In the genomic region with DNA sequence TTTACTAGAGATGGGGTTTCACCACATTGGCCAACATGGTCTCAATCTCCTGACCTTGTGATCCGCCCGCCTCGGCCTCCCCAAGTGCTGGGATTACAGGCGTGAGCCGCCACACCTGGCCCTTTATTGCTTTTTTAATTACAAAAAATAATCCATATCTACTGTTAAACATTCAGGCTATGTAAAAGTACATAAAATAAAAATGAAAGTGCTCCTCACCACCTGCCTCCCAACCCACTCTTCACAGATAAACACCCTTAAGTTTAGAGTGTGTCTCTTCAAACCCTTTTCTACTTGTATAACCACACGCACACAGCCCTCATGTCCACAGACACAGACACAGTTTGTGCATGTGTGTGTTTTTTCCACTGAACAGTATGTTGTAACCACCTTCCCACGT, we compare ENCODE assay signal across 11 cellular contexts. TPM values are rescaled to one million over a fixed set of nuclear protein-coding genes. Genes with fewer than 3 reads are reported as not detected.
"Had no signal": no experiment of that assay in that cellular context is flagged by ENCODE, and none has a peak within 500 bp of the region (broad histone marks: within the 10 kb centered on the region; RNA-seq: fewer than 3 reads in every experiment).

No MANE protein-coding gene starts in this region.

- H3K9me3 Mint-ChIP-seq: GM23338, H9, HFFc6 had no signal

- H3K4me1 Mint-ChIP-seq: GM23338, H9 had no signal

- H3K27ac Mint-ChIP-seq: GM23338, H9, HFFc6 had no signal

- H3K4me3 ChIP-seq: GM23248, GM23338, HAP-1 had no signal

- H3K4me1 ChIP-seq: HAP-1 had no signal

- H3K4me3 Mint-ChIP-seq: GM23338, H9, HFFc6 had no signal

- H3K9me3 ChIP-seq: HAP-1 had no signal

- FAIRE-seq: H1, H54 had no signal

- ATAC-seq: GM23338, HCT116 had no signal

- H3K27ac ChIP-seq: GM23248 had no signal

- DNase-seq: GM23248, GOT3, H7, H9, HCEC 1CT, HFFc6 had no signal

RNA-seq across cellular contexts. Expression of a gene that starts 50.8 kb away (rescaled TPM):
- total RNA-seq: GM23248, H7, H9 had no signal
- polyA plus RNA-seq: GM23248, GM23338 had no signal
